In genomic region chr19:15455996-15456395, GRCh38 we compare ENCODE assay signal across 25 cellular contexts. TPM values are rescaled to one million over a fixed set of nuclear protein-coding genes. Genes with fewer than 3 reads are reported as not detected.
"Had no signal": no experiment of that assay in that cellular context is flagged by ENCODE, and none has a peak within 500 bp of the region (broad histone marks: within the 10 kb centered on the region; RNA-seq: fewer than 3 reads in every experiment).

No MANE protein-coding gene starts in this region.

- H3K4me3 Mint-ChIP-seq: activated CD4-positive, alpha-beta memory T cell treated with anti-CD3 and anti-CD28 coated beads, Interleukin-2, amount 10 ng/mL, durations not matched to agents 7 days and 5 days; activated naive CD4-positive, alpha-beta T cell treated with anti-CD3 and anti-CD28 coated beads, Interleukin-2, amount 50 U/mL, for 24 hours; T-helper 17 cell had no signal

- H3K9me3 Mint-ChIP-seq: activated CD4-positive, alpha-beta memory T cell treated with anti-CD3 and anti-CD28 coated beads, Interleukin-2, amount 10 ng/mL, durations not matched to agents 7 days and 5 days; activated naive CD4-positive, alpha-beta T cell treated with anti-CD3 and anti-CD28 coated beads, Interleukin-2, amount 50 U/mL, for 24 hours had no signal

- H3K27ac Mint-ChIP-seq: activated CD4-positive, alpha-beta memory T cell treated with anti-CD3 and anti-CD28 coated beads, Interleukin-2, amount 10 ng/mL, durations not matched to agents 7 days and 5 days; activated naive CD4-positive, alpha-beta T cell treated with anti-CD3 and anti-CD28 coated beads, Interleukin-2, amount 50 U/mL, for 24 hours; T-helper 17 cell had no signal

- H3K27ac ChIP-seq: brain microvascular endothelial cell, cardiac muscle cell, PC-9 had no signal

- H3K36me3 ChIP-seq: brain microvascular endothelial cell, cardiac muscle cell, MG63 had no signal

- H3K9me3 ChIP-seq: MG63 had no signal

- H3K27me3 Mint-ChIP-seq: activated CD4-positive, alpha-beta memory T cell treated with anti-CD3 and anti-CD28 coated beads, Interleukin-2, amount 10 ng/mL, durations not matched to agents 7 days and 5 days; activated naive CD4-positive, alpha-beta T cell treated with anti-CD3 and anti-CD28 coated beads, Interleukin-2, amount 50 U/mL, for 24 hours; T-helper 17 cell had no signal

- H3K4me3 ChIP-seq: cardiac muscle cell, MG63, PC-9 had no signal

- ATAC-seq: T-helper 17 cell had no signal

- DNase-seq: activated CD4-positive, alpha-beta memory T cell treated with anti-CD3 and anti-CD28 coated beads, Interleukin-2, amount 10 ng/mL, durations not matched to agents 7 days and 5 days; activated CD4-positive, alpha-beta T cell treated with anti-CD3 and anti-CD28 coated beads, Interleukin-2, amount 50 U/mL, for 1 hour; activated CD4-positive, CD25-positive, alpha-beta regulatory T cell; activated effector memory CD4-positive, alpha-beta T cell treated with Interleukin-2 at 50 U/mL for 16 hours; activated naive CD4-positive, alpha-beta T cell; activated T-cell treated with anti-CD3 and anti-CD28 coated beads for 4 hours; amygdala; brain microvascular endothelial cell; MG63; MV-4-11; NCI-H1092 treated with DMSO at 0.1 percent for 48 hours; NCI-H1417 treated with DMSO at 0.1 percent for 48 hours; NCI-H1694; NCI-H2107; NCI-H2171 treated with DMSO at 0.1 percent for 48 hours; NCI-H226; NCI-H510A; PC-9; SHP77 treated with DMSO at 0.1 percent for 48 hours; T-helper 17 cell; T-helper 9 cell had no signal

RNA-seq across cellular contexts. Expression of gene RASAL3, which starts 8.3 kb away (rescaled TPM):
- total RNA-seq: cardiac muscle cell, PC-9, SK-MEL-5 had no signal

RNA-seq across cellular contexts. Expression of gene PGLYRP2, which starts 23.3 kb away (rescaled TPM):
- total RNA-seq: activated CD8-positive, alpha-beta memory T cell treated with anti-CD3 and anti-CD28 coated beads for 36 hours; cardiac muscle cell; PC-9; SK-MEL-5; T-helper 17 cell had no signal

RNA-seq across cellular contexts. Expression of gene CYP4F22, which starts 52.3 kb away (rescaled TPM):
- total RNA-seq: cardiac muscle cell, PC-9, SK-MEL-5 had no signal
